ENCODE assay signal across 8 cellular contexts in genomic region chr11:128519353-128519752, GRCh38.
DNase-seq lines count a peak whose midpoint lies in the region; TF ChIP-seq lines count a peak whose summit lies in the region.

No MANE protein-coding gene starts in this region.

- H3K4me1 ChIP-seq in stomach smooth muscle (ENCODE audit: control insufficient read depth, insufficient read depth, low read length): peaks cover 21% of the 10 kb centered on the region

- no peaks in the 10 kb centered on the region for H3K9me3 Mint-ChIP-seq in activated CD4-positive, alpha-beta T cell treated with anti-CD3 and anti-CD28 coated beads, Interleukin-2, amount 10 ng/mL, durations not matched to agents 24 days and 14 days

- H3K27ac Mint-ChIP-seq in activated CD4-positive, alpha-beta T cell treated with anti-CD3 and anti-CD28 coated beads, Interleukin-2, amount 10 ng/mL, durations not matched to agents 24 days and 14 days: peak overlapping the region; percentile 99

- H3K36me3 ChIP-seq in stomach smooth muscle (ENCODE audit: control insufficient read depth in 2 of 2, insufficient read depth in 2 of 2, low read length in 2 of 2): no peaks in the 10 kb centered on the region

- peak overlapping the region; percentile 93 for H3K4me3 Mint-ChIP-seq in activated CD4-positive, alpha-beta T cell treated with anti-CD3 and anti-CD28 coated beads, Interleukin-2, amount 10 ng/mL, durations not matched to agents 24 days and 14 days

- peak overlapping the region in 1 of 2 donors; percentile 46 for H3K9ac ChIP-seq in stomach smooth muscle (ENCODE audit: low read length in 2 of 2)

- peaks cover 56% of the 10 kb centered on the region for H3K4me1 Mint-ChIP-seq in activated CD4-positive, alpha-beta T cell treated with anti-CD3 and anti-CD28 coated beads, Interleukin-2, amount 10 ng/mL, durations not matched to agents 24 days and 14 days

- intact Hi-C loops in activated CD4-positive, alpha-beta T cell treated with anti-CD3 and anti-CD28 coated beads, Interleukin-2, amount 10 ng/mL, durations not matched to agents 24 days and 14 days (cut with micrococcal nuclease): loop anchor here (2.0 kb wide), 1 partner anchor 25 kb away; no protein-coding TSS in a partner anchor

- no peak overlapping the region for H3K27ac ChIP-seq in stomach smooth muscle (ENCODE audit: low read length)

- peak; percentile 78 for DNase-seq in activated CD4-positive, alpha-beta T cell treated with anti-CD3 and anti-CD28 coated beads, Interleukin-2, amount 10 ng/mL, durations not matched to agents 24 days and 14 days
- no peak for DNase-seq in activated CD4-positive, alpha-beta T cell treated with anti-CD3 and anti-CD28 coated beads, Interleukin-2, amount 50 U/mL, for 4 hours
- peak; percentile 61 for DNase-seq in RKO (ENCODE audit: low spot score)
- DNase-seq in foreskin fibroblast: no peak
- DNase-seq in AG08396 (ENCODE audit: low spot score): no peak
- DNase-seq in NCI-H526 (lab: John Stamatoyannopoulos, UW): no peak
- DNase-seq in GM10266 (ENCODE audit: extremely low spot score): no peak

- peaks cover 72% of the 10 kb centered on the region for H3K36me3 Mint-ChIP-seq in activated CD4-positive, alpha-beta T cell treated with anti-CD3 and anti-CD28 coated beads, Interleukin-2, amount 10 ng/mL, durations not matched to agents 24 days and 14 days (ENCODE audit: low read depth)

- no peaks in the 10 kb centered on the region for H3K9me3 ChIP-seq in stomach smooth muscle (ENCODE audit: control insufficient read depth in 2 of 2, low read length in 2 of 2)

- no peaks in the 10 kb centered on the region for H3K27me3 ChIP-seq in stomach smooth muscle (ENCODE audit: control insufficient read depth in 1 of 2, insufficient read depth in 2 of 2, low read length in 2 of 2)

- H3K27me3 Mint-ChIP-seq in activated CD4-positive, alpha-beta T cell treated with anti-CD3 and anti-CD28 coated beads, Interleukin-2, amount 10 ng/mL, durations not matched to agents 24 days and 14 days: no peaks in the 10 kb centered on the region

- H3K4me3 ChIP-seq in foreskin fibroblast (ENCODE audit: low read depth in 1 of 2, low read length in 2 of 2) (peak overlapping the region; percentile 90 to 92), stomach smooth muscle (ENCODE audit: low read length in 2 of 2) (peak overlapping the region; percentile 24 to 45)

- TF ChIP-seq CTCF in foreskin fibroblast (IDR thresholded peaks at IDR 0.05; ENCODE audit: low read depth, low read length): no peak
- TF ChIP-seq CTCF in GM10266 (IDR thresholded peaks at IDR 0.05; ENCODE audit: control insufficient read depth, insufficient read depth, low read depth, missing control alignments): no peak

Comparison
In these comparisons a context has a peak if more than half of its experiments do, and no peak if none do; other contexts are left out.
1. DNase-seq: peak in activated CD4-positive, alpha-beta T cell treated with anti-CD3 and anti-CD28 coated beads, Interleukin-2, amount 10 ng/mL, durations not matched to agents 24 days and 14 days (single experiment) and RKO (single experiment); none in activated CD4-positive, alpha-beta T cell treated with anti-CD3 and anti-CD28 coated beads, Interleukin-2, amount 50 U/mL, for 4 hours (0 of 2), foreskin fibroblast (0 of 2), AG08396 (single experiment), NCI-H526 (0 of 2) and GM10266 (single experiment).